Comparison of ENCODE assay signal across 19 cellular contexts in genomic region chr4:84708406-84709135, GRCh38.
"Had no signal": no experiment of that assay in that cellular context is flagged by ENCODE, and none has a peak within 500 bp of the region (broad histone marks: within the 10 kb centered on the region; RNA-seq: fewer than 3 reads in every experiment).

No MANE protein-coding gene starts in this region.

- FAIRE-seq: urothelium cell line had no signal

- H3K27ac ChIP-seq: ascending aorta, coronary artery, neural progenitor cell, pancreas, skin epidermis, stomach, thoracic aorta, VCaP had no signal

- H3K4me1 ChIP-seq: ascending aorta, pancreas, stomach had no signal

- H3K4me2 ChIP-seq: neural progenitor cell had no signal

- H3K9ac ChIP-seq: neural progenitor cell had no signal

- H3K27me3 ChIP-seq: ascending aorta, neural progenitor cell, pancreas, stomach had no signal

- H2AFZ ChIP-seq: neural progenitor cell had no signal

- H3K9me3 ChIP-seq: ascending aorta, pancreas, stomach, thoracic aorta had no signal

- ATAC-seq: activated CD4-positive, alpha-beta T cell treated with anti-CD3 and anti-CD28 coated beads for 36 hours; activated CD8-positive, alpha-beta T cell treated with anti-CD3 and anti-CD28 coated beads for 36 hours; pancreas; T-cell had no signal

- DNase-seq: activated CD4-positive, alpha-beta T cell treated with anti-CD3 and anti-CD28 coated beads for 36 hours; activated CD8-positive, alpha-beta memory T cell treated with anti-CD3 and anti-CD28 coated beads, Interleukin-2, amount 50 U/mL, for 4 hours; activated CD8-positive, alpha-beta T cell treated with anti-CD3 and anti-CD28 coated beads for 36 hours; activated naive CD4-positive, alpha-beta T cell; caudate nucleus; effector CD8-positive, alpha-beta T cell; head of caudate nucleus; pancreas; stimulated activated CD4-positive, alpha-beta T cell treated with anti-CD3 and anti-CD28 coated beads, Interleukin-4, amount 100 ng/mL, for 4 hours; stomach; T-cell; T1000 had no signal

- H3K4me3 ChIP-seq: ascending aorta, coronary artery, neural progenitor cell, pancreas, skin epidermis, stomach, thoracic aorta had no signal
